Comparison of ENCODE assay signal across 19 cellular contexts in genomic region chr6:79463721-79464120, GRCh38.
A peak's percentile ranks its signal among the peaks of the same experiment; 100 is the strongest.
DNase-seq lines count a peak whose midpoint lies in the region; ATAC-seq and TF ChIP-seq lines count a peak whose summit lies in the region.
"Had no signal": no experiment of that assay in that cellular context is flagged by ENCODE, and none has a peak within 500 bp of the region (broad histone marks: within the 10 kb centered on the region; RNA-seq: fewer than 3 reads in every experiment).

No MANE protein-coding gene starts in this region.

- no peak overlapping the region for H3K4me3 ChIP-seq in retinal pigment epithelial cell (ENCODE audit: low read length)
- H3K4me3 ChIP-seq: gastrocnemius medialis, MG63 had no signal

- DNase-seq in HK-2 (ENCODE audit: unreplicated experiment) (peak; percentile 29), SW480 (ENCODE audit: low spot score) (peak; percentile 91), iris pigment epithelial cell (ENCODE audit: low read depth) (peak; percentile 21), retinal pigment epithelial cell (ENCODE audit: low read depth) (peak; percentile 46), HCEC 1CT (no peak), NCI-H2171 treated with DMSO at 0.1 percent for 48 hours (lab: John Stamatoyannopoulos, UW) (no peak)
- DNase-seq: activated CD8-positive, alpha-beta T cell treated with anti-CD3 and anti-CD28 coated beads for 36 hours; activated T-cell treated with anti-CD3 and anti-CD28 coated beads, Interleukin-2, amount 50 U/mL, for 72 hours; amniotic stem cell; BE2C; DMS153; gastrocnemius medialis; left cardiac atrium; MG63; naive B cell; NCI-H2029; NCI-H524 treated with DMSO at 0.1 percent for 48 hours had no signal

- ATAC-seq in HG03378 (IDR thresholded peaks at IDR 0.05; ENCODE audit: unreplicated experiment) (no peak), HG03045 (IDR thresholded peaks at IDR 0.05; ENCODE audit: unreplicated experiment) (no peak)
- ATAC-seq: activated CD8-positive, alpha-beta T cell treated with anti-CD3 and anti-CD28 coated beads for 36 hours; activated T-cell treated with anti-CD3 and anti-CD28 coated beads, Interleukin-2, amount 50 U/mL, for 72 hours; gastrocnemius medialis; left cardiac atrium had no signal

- no peak for TF ChIP-seq CTCF in retinal pigment epithelial cell (conservative IDR thresholded peaks at IDR 0.05; ENCODE audit: low read depth, low read length)

Comparison
In these comparisons a context has a peak if more than half of its experiments do, and no peak if none do; other contexts are left out.
1. DNase-seq: peak in HK-2 (single experiment), SW480 (single experiment), iris pigment epithelial cell (single experiment) and retinal pigment epithelial cell (single experiment); none in HCEC 1CT (single experiment) and NCI-H2171 treated with DMSO at 0.1 percent for 48 hours (single experiment).